25 cellular contexts compared by ENCODE assay signal in the genomic region with DNA sequence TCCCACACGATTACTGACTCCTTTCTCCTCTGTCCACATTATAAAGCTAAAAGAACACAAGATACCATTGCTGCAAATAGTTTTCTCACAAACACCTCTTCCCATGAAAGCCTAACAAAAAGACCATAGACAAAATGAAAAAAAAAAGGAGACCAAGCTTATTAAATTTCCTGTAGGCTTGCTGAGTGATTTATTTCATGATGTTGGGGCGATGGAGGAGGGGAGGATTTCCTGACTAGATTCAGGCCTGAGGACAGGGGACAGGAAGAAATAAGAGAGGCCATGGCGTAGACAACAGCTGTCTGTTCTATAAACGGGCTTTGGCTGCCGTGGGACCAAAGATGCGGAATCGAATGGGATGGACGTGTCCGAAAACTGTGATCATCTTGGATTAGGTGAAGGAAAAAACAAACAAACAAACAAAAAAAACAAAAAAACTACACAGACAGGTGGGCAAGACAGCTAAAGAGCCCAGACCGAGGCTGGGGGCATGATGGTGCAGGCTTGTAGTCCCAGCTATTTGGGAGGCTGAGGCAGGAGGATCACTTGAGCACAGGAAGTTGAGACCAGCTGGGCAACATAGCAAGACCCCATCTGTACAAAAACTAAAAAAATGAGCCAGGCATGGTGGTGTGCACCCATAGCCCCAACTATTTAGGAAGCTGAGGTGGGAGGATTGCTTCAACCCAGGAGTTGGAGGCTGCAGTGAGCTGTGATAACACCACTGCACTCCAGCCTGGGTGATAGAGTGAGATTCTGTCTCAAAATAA. TPM values are rescaled to one million over a fixed set of nuclear protein-coding genes. Genes with fewer than 3 reads are reported as not detected.
"Had no signal": no experiment of that assay in that cellular context is flagged by ENCODE, and none has a peak within 500 bp of the region (broad histone marks: within the 10 kb centered on the region; RNA-seq: fewer than 3 reads in every experiment).

No MANE protein-coding gene starts in this region.

- H3K79me2 ChIP-seq: hepatocyte, parathyroid adenoma had no signal

- H3K36me3 Mint-ChIP-seq: activated naive CD4-positive, alpha-beta T cell treated with anti-CD3 and anti-CD28 coated beads, Interleukin-2, amount 50 U/mL, for 24 hours; naive thymus-derived CD8-positive, alpha-beta T cell; stimulated activated effector memory CD8-positive, alpha-beta T cell treated with anti-CD3 and anti-CD28 coated beads, Interleukin-12 subunit alpha, Interleukin-12 subunit beta, amount 100 ng/mL, for 72 hours had no signal

- H2AFZ ChIP-seq: hepatocyte, parathyroid adenoma had no signal

- H3K4me2 ChIP-seq: hepatocyte had no signal

- H3K4me3 ChIP-seq: body of pancreas, cardiac muscle cell, hepatocyte, left lung, lung, skin epidermis, tibial artery had no signal

- H3K9me3 ChIP-seq: body of pancreas had no signal

- H3K4me1 ChIP-seq: body of pancreas, foreskin keratinocyte, left lung, parathyroid adenoma, tibial artery had no signal

- H3K4me3 Mint-ChIP-seq: activated naive CD4-positive, alpha-beta T cell treated with anti-CD3 and anti-CD28 coated beads, Interleukin-2, amount 50 U/mL, for 24 hours; immature natural killer cell; naive thymus-derived CD8-positive, alpha-beta T cell; stimulated activated effector memory CD8-positive, alpha-beta T cell treated with anti-CD3 and anti-CD28 coated beads, Interleukin-12 subunit alpha, Interleukin-12 subunit beta, amount 100 ng/mL, for 72 hours; stimulated activated naive CD8-positive, alpha-beta T cell treated with anti-CD3 and anti-CD28 coated beads, Interleukin-15, amount 100 ng/mL, for 72 hours had no signal

- H3K9ac ChIP-seq: parathyroid adenoma had no signal

- ATAC-seq: body of pancreas; foreskin keratinocyte; left lung; naive thymus-derived CD8-positive, alpha-beta T cell; right cardiac atrium; stimulated activated effector memory CD8-positive, alpha-beta T cell treated with anti-CD3 and anti-CD28 coated beads, Interleukin-12 subunit alpha, Interleukin-12 subunit beta, amount 100 ng/mL, for 72 hours; stimulated activated naive CD8-positive, alpha-beta T cell treated with anti-CD3 and anti-CD28 coated beads, Interleukin-15, amount 100 ng/mL, for 72 hours had no signal

- H3K9me3 Mint-ChIP-seq: activated naive CD4-positive, alpha-beta T cell treated with anti-CD3 and anti-CD28 coated beads, Interleukin-2, amount 50 U/mL, for 24 hours; stimulated activated effector memory CD8-positive, alpha-beta T cell treated with anti-CD3 and anti-CD28 coated beads, Interleukin-12 subunit alpha, Interleukin-12 subunit beta, amount 100 ng/mL, for 72 hours; stimulated activated naive CD8-positive, alpha-beta T cell treated with anti-CD3 and anti-CD28 coated beads, Interleukin-15, amount 100 ng/mL, for 72 hours had no signal

- H3K27ac Mint-ChIP-seq: activated naive CD4-positive, alpha-beta T cell treated with anti-CD3 and anti-CD28 coated beads, Interleukin-2, amount 50 U/mL, for 24 hours; immature natural killer cell; naive thymus-derived CD8-positive, alpha-beta T cell; stimulated activated effector memory CD8-positive, alpha-beta T cell treated with anti-CD3 and anti-CD28 coated beads, Interleukin-12 subunit alpha, Interleukin-12 subunit beta, amount 100 ng/mL, for 72 hours; stimulated activated naive CD8-positive, alpha-beta T cell treated with anti-CD3 and anti-CD28 coated beads, Interleukin-15, amount 100 ng/mL, for 72 hours had no signal

- DNase-seq: activated gamma-delta T cell treated with Interleukin-2 at 50 U/mL for 16 hours; activated T-cell treated with anti-CD3 and anti-CD28 coated beads, Interleukin-2, amount 50 U/mL, for 1 hour; anterior cingulate cortex; body of pancreas; effector CD4-positive, alpha-beta T cell; foreskin keratinocyte; immature natural killer cell; naive thymus-derived CD8-positive, alpha-beta T cell; right cardiac atrium; stimulated activated CD4-positive, alpha-beta T cell treated with anti-CD3 and anti-CD28 coated beads, Interleukin-2, amount 100 ng/mL, for 24 hours; stimulated activated naive CD8-positive, alpha-beta T cell treated with anti-CD3 and anti-CD28 coated beads, Interleukin-15, amount 100 ng/mL, for 72 hours; T-helper 9 cell; tibial artery had no signal

- H3K36me3 ChIP-seq: cardiac muscle cell, left lung, tibial artery had no signal

- H3K27ac ChIP-seq: body of pancreas, cardiac muscle cell, foreskin keratinocyte, hepatocyte, left lung, parathyroid adenoma, skin epidermis, tibial artery had no signal

RNA-seq across cellular contexts. Expression of gene TMPRSS9, which starts 5.3 kb away (rescaled TPM):
- total RNA-seq: body of pancreas; cardiac muscle cell; foreskin keratinocyte; kidney epithelial cell; left lung; naive thymus-derived CD8-positive, alpha-beta T cell; pulmonary artery endothelial cell; ureter had no signal
- polyA plus RNA-seq: cardiac muscle cell; foreskin keratinocyte; hepatocyte; immature natural killer cell; naive thymus-derived CD8-positive, alpha-beta T cell; right cardiac atrium had no signal

RNA-seq across cellular contexts. Expression of gene LINGO3, which starts 57.4 kb away (rescaled TPM):
- total RNA-seq: body of pancreas, chondrocyte, foreskin keratinocyte, hepatocyte, kidney epithelial cell, pulmonary artery endothelial cell, right cardiac atrium, ureter had no signal
- polyA plus RNA-seq: foreskin keratinocyte, hepatocyte, right cardiac atrium had no signal
